Comparison of ENCODE assay signal across 36 cellular contexts in the genomic region with DNA sequence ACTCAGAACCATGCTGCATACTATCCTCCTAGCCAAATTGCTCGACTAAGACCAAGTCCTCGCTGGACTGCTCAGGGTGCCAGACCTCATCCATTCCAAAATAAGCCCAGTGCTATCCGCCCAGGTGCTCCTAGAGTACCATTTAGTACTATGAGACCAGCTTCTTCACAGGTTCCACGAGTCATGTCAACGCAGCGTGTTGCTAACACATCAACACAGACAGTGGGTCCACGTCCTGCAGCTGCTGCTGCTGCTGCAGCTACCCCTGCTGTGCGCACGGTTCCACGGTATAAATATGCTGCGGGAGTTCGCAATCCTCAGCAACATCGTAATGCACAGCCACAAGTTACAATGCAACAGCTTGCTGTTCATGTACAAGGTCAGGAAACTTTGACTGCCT. TPM values are rescaled to one million over a fixed set of nuclear protein-coding genes. Genes with fewer than 3 reads are reported as not detected.
"Had no signal": no experiment of that assay in that cellular context is flagged by ENCODE, and none has a peak within 500 bp of the region (broad histone marks: within the 10 kb centered on the region; RNA-seq: fewer than 3 reads in every experiment).

No MANE protein-coding gene starts in this region.

- H3K4me1 ChIP-seq: adrenal gland, ascending aorta, breast epithelium, foreskin keratinocyte, gastrocnemius medialis, heart left ventricle had no signal

- H3K27me3 ChIP-seq: ascending aorta, cardiac muscle cell had no signal

- H3K36me3 Mint-ChIP-seq: activated CD8-positive, alpha-beta memory T cell treated with anti-CD3 and anti-CD28 coated beads, Interleukin-2, amount 10 ng/mL, durations not matched to agents 7 days and 5 days; activated naive CD4-positive, alpha-beta T cell treated with anti-CD3 and anti-CD28 coated beads, Interleukin-2, amount 50 U/mL, for 24 hours; activated naive CD8-positive, alpha-beta T cell treated with anti-CD3 and anti-CD28 coated beads for 36 hours; brain had no signal

- H3K4me3 Mint-ChIP-seq: activated CD4-positive, alpha-beta T cell treated with anti-CD3 and anti-CD28 coated beads for 36 hours; activated CD8-positive, alpha-beta memory T cell treated with anti-CD3 and anti-CD28 coated beads, Interleukin-2, amount 10 ng/mL, durations not matched to agents 7 days and 5 days; activated CD8-positive, alpha-beta T cell treated with anti-CD3 and anti-CD28 coated beads for 36 hours; activated naive CD4-positive, alpha-beta T cell treated with anti-CD3 and anti-CD28 coated beads for 36 hours; activated naive CD4-positive, alpha-beta T cell treated with anti-CD3 and anti-CD28 coated beads, Interleukin-2, amount 50 U/mL, for 24 hours; activated naive CD8-positive, alpha-beta T cell treated with anti-CD3 and anti-CD28 coated beads for 36 hours; activated naive CD8-positive, alpha-beta T cell treated with anti-CD3 and anti-CD28 coated beads, Interleukin-2, amount 50 U/mL, for 24 hours; activated T-helper 1 cell treated with anti-CD3 and anti-CD28 coated beads, Interleukin-12 subunit alpha, Interleukin-12 subunit beta, Interleukin-2, Interleukin-4 antibody, amounts not matched to agents 30 ng/mL and 10 ng/mL and 1 ng/mL, durations not matched to agents 14 hours and 24 hours and 36 hours; brain; dendritic cell treated with granulocyte-macrophage colony-stimulating factor and Interleukin-4, amounts not matched to agents 40 ng/mL and 50 ng/mL, for 4 days; endodermal cell had no signal

- H3K9me3 ChIP-seq: adrenal gland, ascending aorta, breast epithelium, gastrocnemius medialis, heart left ventricle had no signal

- H3K4me3 ChIP-seq: adrenal gland, ascending aorta, breast epithelium, cardiac muscle cell, coronary artery, dorsolateral prefrontal cortex, gastrocnemius medialis, heart left ventricle had no signal

- H3K9me3 Mint-ChIP-seq: activated CD8-positive, alpha-beta T cell treated with anti-CD3 and anti-CD28 coated beads for 36 hours; activated naive CD4-positive, alpha-beta T cell treated with anti-CD3 and anti-CD28 coated beads for 36 hours; activated naive CD8-positive, alpha-beta T cell treated with anti-CD3 and anti-CD28 coated beads for 36 hours; activated T-helper 1 cell treated with anti-CD3 and anti-CD28 coated beads, Interleukin-12 subunit alpha, Interleukin-12 subunit beta, Interleukin-2, Interleukin-4 antibody, amounts not matched to agents 30 ng/mL and 10 ng/mL and 1 ng/mL, durations not matched to agents 14 hours and 24 hours and 36 hours; activated T-helper 2 cell treated with anti-CD3 and anti-CD28 coated beads, Interferon-gamma antibody, Interleukin-2, Interleukin-4, amounts not matched to agents 10 μg/mL and 5 μg/mL and 100 μg/mL, durations not matched to agents 14 hours and 24 hours and 36 hours; dendritic cell treated with granulocyte-macrophage colony-stimulating factor and Interleukin-4, amounts not matched to agents 40 ng/mL and 50 ng/mL, for 4 days; endodermal cell had no signal

- ATAC-seq: activated CD4-positive, alpha-beta T cell treated with anti-CD3 and anti-CD28 coated beads for 36 hours; activated CD8-positive, alpha-beta memory T cell treated with anti-CD3 and anti-CD28 coated beads, Interleukin-2, amount 10 ng/mL, durations not matched to agents 7 days and 5 days; activated CD8-positive, alpha-beta T cell treated with anti-CD3 and anti-CD28 coated beads for 36 hours; activated naive CD8-positive, alpha-beta T cell treated with anti-CD3 and anti-CD28 coated beads, Interleukin-2, amount 50 U/mL, for 24 hours; esophagus mucosa; foreskin keratinocyte; gastrocnemius medialis; heart left ventricle had no signal

- H3K27ac Mint-ChIP-seq: activated CD4-positive, alpha-beta T cell treated with anti-CD3 and anti-CD28 coated beads for 36 hours; activated CD8-positive, alpha-beta memory T cell treated with anti-CD3 and anti-CD28 coated beads, Interleukin-2, amount 10 ng/mL, durations not matched to agents 7 days and 5 days; activated CD8-positive, alpha-beta T cell treated with anti-CD3 and anti-CD28 coated beads for 36 hours; activated naive CD4-positive, alpha-beta T cell treated with anti-CD3 and anti-CD28 coated beads for 36 hours; activated naive CD4-positive, alpha-beta T cell treated with anti-CD3 and anti-CD28 coated beads, Interleukin-2, amount 50 U/mL, for 24 hours; activated naive CD8-positive, alpha-beta T cell treated with anti-CD3 and anti-CD28 coated beads for 36 hours; activated naive CD8-positive, alpha-beta T cell treated with anti-CD3 and anti-CD28 coated beads, Interleukin-2, amount 50 U/mL, for 24 hours; activated T-helper 1 cell treated with anti-CD3 and anti-CD28 coated beads, Interleukin-12 subunit alpha, Interleukin-12 subunit beta, Interleukin-2, Interleukin-4 antibody, amounts not matched to agents 30 ng/mL and 10 ng/mL and 1 ng/mL, durations not matched to agents 14 hours and 24 hours and 36 hours; activated T-helper 2 cell treated with anti-CD3 and anti-CD28 coated beads, Interferon-gamma antibody, Interleukin-2, Interleukin-4, amounts not matched to agents 10 μg/mL and 5 μg/mL and 100 μg/mL, durations not matched to agents 14 hours and 24 hours and 36 hours; brain; dendritic cell treated with granulocyte-macrophage colony-stimulating factor and Interleukin-4, amounts not matched to agents 40 ng/mL and 50 ng/mL, for 4 days; endodermal cell had no signal

- H3K4me1 Mint-ChIP-seq: activated CD4-positive, alpha-beta T cell treated with anti-CD3 and anti-CD28 coated beads for 36 hours; activated CD8-positive, alpha-beta memory T cell treated with anti-CD3 and anti-CD28 coated beads, Interleukin-2, amount 10 ng/mL, durations not matched to agents 7 days and 5 days; activated naive CD4-positive, alpha-beta T cell treated with anti-CD3 and anti-CD28 coated beads, Interleukin-2, amount 50 U/mL, for 24 hours; activated naive CD8-positive, alpha-beta T cell treated with anti-CD3 and anti-CD28 coated beads for 36 hours; activated naive CD8-positive, alpha-beta T cell treated with anti-CD3 and anti-CD28 coated beads, Interleukin-2, amount 50 U/mL, for 24 hours; brain; endodermal cell had no signal

- H3K27ac ChIP-seq: adrenal gland, ascending aorta, breast epithelium, cardiac muscle cell, coronary artery, dorsolateral prefrontal cortex, foreskin keratinocyte, gastrocnemius medialis, heart left ventricle had no signal

- H3K36me3 ChIP-seq: adrenal gland, ascending aorta, breast epithelium, cardiac muscle cell, gastrocnemius medialis, heart left ventricle had no signal

- DNase-seq: activated CD4-positive, alpha-beta T cell treated with anti-CD3 and anti-CD28 coated beads for 36 hours; activated CD4-positive, alpha-beta T cell treated with anti-CD3 and anti-CD28 coated beads, Interleukin-2, amount 50 U/mL, for 1 hour; activated CD4-positive, alpha-beta T cell treated with anti-CD3 and anti-CD28 coated beads, Interleukin-2, amount 50 U/mL, for 48 hours; activated CD4-positive, CD25-positive, alpha-beta regulatory T cell; activated CD4-positive, CD25-positive, alpha-beta regulatory T cell treated with anti-CD3 and anti-CD28 coated beads, Interleukin-2, amount 50 U/mL, for 72 hours; activated CD8-positive, alpha-beta memory T cell treated with anti-CD3 and anti-CD28 coated beads, Interleukin-2, amount 10 ng/mL, durations not matched to agents 7 days and 5 days; activated CD8-positive, alpha-beta memory T cell treated with anti-CD3 and anti-CD28 coated beads, Interleukin-2, amount 50 U/mL, for 4 hours; activated CD8-positive, alpha-beta T cell treated with anti-CD3 and anti-CD28 coated beads for 36 hours; activated effector memory CD4-positive, alpha-beta T cell treated with anti-CD3 and anti-CD28 coated beads, Interleukin-2, amount 50 U/mL, for 16 hours; activated naive CD4-positive, alpha-beta T cell treated with anti-CD3 and anti-CD28 coated beads for 36 hours; activated naive CD8-positive, alpha-beta T cell treated with anti-CD3 and anti-CD28 coated beads for 36 hours; activated naive CD8-positive, alpha-beta T cell treated with anti-CD3 and anti-CD28 coated beads, Interleukin-2, amount 50 U/mL, for 24 hours; activated T-cell treated with anti-CD3 and anti-CD28 coated beads, Interleukin-2, amount 50 U/mL, for 1 hour; activated T-cell treated with anti-CD3 and anti-CD28 coated beads, Interleukin-2, amount 50 U/mL, for 48 hours; adrenal gland; amygdala; central memory CD4-positive, alpha-beta T cell; cerebellar nuclear complex; dorsolateral prefrontal cortex; effector memory CD4-positive, alpha-beta T cell; endodermal cell; foreskin keratinocyte; gastrocnemius medialis; glutamatergic neuron; heart left ventricle; T-helper 2 cell had no signal

RNA-seq across cellular contexts. Expression of gene PABPC3, which starts 1.5 kb away (rescaled TPM):
- total RNA-seq: ascending aorta, cardiac muscle cell, gastrocnemius medialis had no signal
- polyA plus RNA-seq: cardiac muscle cell had no signal
